Comparison of ENCODE assay signal across 8 cellular contexts in the genomic region with DNA sequence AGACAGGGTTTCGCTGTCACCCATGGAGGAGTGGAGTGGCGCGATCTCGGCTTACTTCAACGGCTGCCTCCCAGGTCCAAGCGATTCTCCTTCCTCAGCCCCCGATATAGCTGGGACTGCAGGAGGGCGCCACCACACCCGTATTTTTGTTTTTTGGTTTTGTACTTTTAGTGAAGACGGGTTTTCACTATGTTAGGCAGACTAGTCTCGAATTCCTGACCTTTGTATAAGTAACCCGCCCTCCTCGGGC.
DNase-seq lines count a peak whose midpoint lies in the region; ATAC-seq and TF ChIP-seq lines count a peak whose summit lies in the region.

No MANE protein-coding gene starts in this region.

- CTCF ChIA-PET in MCF 10A (lab: Yijun Ruan, JAX) = interaction anchor here (0.8 to 3.5 kb wide), 7 partner anchors 12 to 47 kb away, joined by 3 to 15 read pairs (median 5); a partner anchor contains a TSS

- H3K4me1 ChIP-seq in Loucy (ENCODE audit: insufficient read depth, low read length, poor library complexity, severe bottlenecking) = peaks cover 33% of the 10 kb centered on the region
- H3K4me1 ChIP-seq in mesendoderm (ENCODE audit: control insufficient read depth, low read depth, low read length) = peaks cover 2% of the 10 kb centered on the region
- no peaks in the 10 kb centered on the region for H3K4me1 ChIP-seq in aorta (ENCODE audit: control insufficient read depth in 1 of 2, insufficient read depth in 2 of 2, low read length in 2 of 2)

- no peak overlapping the region for H4K8ac ChIP-seq in mesendoderm (ENCODE audit: low read depth, low read length)

- ATAC-seq in GM21390 (IDR thresholded peaks at IDR 0.05; ENCODE audit: unreplicated experiment) = peak; percentile 8
- no peak for ATAC-seq in aorta (ENCODE audit: low FRiP score)

- peak overlapping the region; percentile 33 for H2BK5ac ChIP-seq in mesendoderm (ENCODE audit: low read length)

- intact Hi-C loops in MCF 10A (cut with micrococcal nuclease) (no loop called here), aorta (cut with DNase I) (loop anchor here in 1 of 2 donors (5.0 kb wide), 1 partner anchor 33 kb away; no protein-coding TSS in a partner anchor)

- peak overlapping the region; percentile 61 for H3K4me3 ChIP-seq in GM06990 (replicated peaks; ENCODE audit: low read depth, low read length)
- H3K4me3 ChIP-seq in Loucy (ENCODE audit: low read length, poor library complexity, severe bottlenecking) = peak overlapping the region; percentile 85
- peak overlapping the region; percentile 56 for H3K4me3 ChIP-seq in mesendoderm (ENCODE audit: low read length)
- H3K4me3 ChIP-seq in aorta (ENCODE audit: low read length in 2 of 2) = peak overlapping the region; percentile 24

- POLR2A ChIA-PET in MCF 10A (lab: Yijun Ruan, JAX) = interaction anchor here (0.6 to 2.5 kb wide), 7 partner anchors 13 to 1284 kb away, joined by 3 to 14 read pairs (median 5); a partner anchor contains a TSS

- H3K27ac ChIP-seq in mesendoderm (ENCODE audit: low read depth, low read length) = peak overlapping the region; percentile 79
- H3K27ac ChIP-seq in aorta (ENCODE audit: low read depth in 1 of 2, low read length in 2 of 2) = no peak overlapping the region

- no TSS peak for BruUV-seq in MCF 10A (replicated peaks; lab: Mats Ljungman, UMichigan)

- H3K56ac ChIP-seq in mesendoderm (ENCODE audit: low read length) = peak overlapping the region; percentile 91

- H3K18ac ChIP-seq in mesendoderm (ENCODE audit: low read length) = peak overlapping the region; percentile 81

- no peak overlapping the region for H2BK120ac ChIP-seq in mesendoderm (ENCODE audit: low read depth, low read length)

- H3K79me1 ChIP-seq in mesendoderm (ENCODE audit: low read length) = no peaks in the 10 kb centered on the region

- H3K36me3 ChIP-seq in GM06990 (ENCODE audit: control insufficient read depth, insufficient read depth, low read length) (no peaks in the 10 kb centered on the region), Loucy (ENCODE audit: insufficient read depth, low read length) (no peaks in the 10 kb centered on the region), mesendoderm (ENCODE audit: control insufficient read depth, insufficient read depth, low read length) (no peaks in the 10 kb centered on the region), aorta (ENCODE audit: control insufficient read depth in 1 of 2, insufficient read depth in 2 of 2, low read length in 1 of 2) (no peaks in the 10 kb centered on the region)

- H2BK15ac ChIP-seq in mesendoderm (replicated peaks; ENCODE audit: low read depth) = no peak overlapping the region

- H3K4me1 Mint-ChIP-seq in MCF 10A (ENCODE audit: insufficient read depth, unreplicated experiment) = peaks cover 7% of the 10 kb centered on the region

- peaks cover 12% of the 10 kb centered on the region for H4K20me1 ChIP-seq in Loucy (ENCODE audit: insufficient read depth, low read length, poor library complexity, severe bottlenecking)

- peak overlapping the region; percentile 95 for H3K4me2 ChIP-seq in Loucy (ENCODE audit: low read depth, low read length, poor library complexity, severe bottlenecking)
- peak overlapping the region; percentile 52 for H3K4me2 ChIP-seq in mesendoderm (ENCODE audit: low read length)

- H3K9ac ChIP-seq in Loucy (ENCODE audit: low read depth, low read length, poor library complexity, severe bottlenecking) (peak overlapping the region; percentile 99), mesendoderm (ENCODE audit: low read length) (peak overlapping the region; percentile 95)

- H3F3A ChIP-seq in Loucy (ENCODE audit: low read depth) = peaks cover 7% of the 10 kb centered on the region; the same call in 1 of the 2 replicates

- no peaks in the 10 kb centered on the region for H3K36me3 Mint-ChIP-seq in MCF 10A (ENCODE audit: insufficient read depth, unreplicated experiment)

- H3K4me3 Mint-ChIP-seq in MCF 10A (ENCODE audit: unreplicated experiment) = peak overlapping the region; percentile 94

- H3K27me3 Mint-ChIP-seq in MCF 10A (ENCODE audit: insufficient read depth, unreplicated experiment) = no peaks in the 10 kb centered on the region

- no CpG with 5 or more reads among the region's 13 CpGs for WGBS in mesendoderm (ENCODE audit: extremely low coverage, insufficient coverage, low lambda C conversion rate)
- WGBS in aorta, 2 donors = 1% methylated on average over 13 of the region's 13 CpGs

- H3K9me2 ChIP-seq in Loucy (replicated peaks; ENCODE audit: low read depth, low read length) = no peaks in the 10 kb centered on the region

- H3K27me3 ChIP-seq in GM06990 (replicated peaks; ENCODE audit: control insufficient read depth, insufficient read depth, low read length) (no peaks in the 10 kb centered on the region), Loucy (ENCODE audit: insufficient read depth, low read length, poor library complexity, severe bottlenecking) (no peaks in the 10 kb centered on the region), mesendoderm (ENCODE audit: insufficient read depth, low read length, poor library complexity) (no peaks in the 10 kb centered on the region), aorta (ENCODE audit: control insufficient read depth in 1 of 2, insufficient read depth in 2 of 2, low read length in 1 of 2) (no peaks in the 10 kb centered on the region)

- H3K9me3 ChIP-seq in Loucy (ENCODE audit: insufficient read depth, low read depth, low read length) = no peaks in the 10 kb centered on the region
- H3K9me3 ChIP-seq in aorta (ENCODE audit: control insufficient read depth, low read length) = no peaks in the 10 kb centered on the region

- peak overlapping the region; percentile 79 for H3K4ac ChIP-seq in mesendoderm (ENCODE audit: low read depth, low read length)

- no peak for TF ChIP-seq CTCF in GM06990 (IDR thresholded peaks at IDR 0.05; ENCODE audit: insufficient read depth, low read length, poor library complexity, severe bottlenecking)
- TF ChIP-seq CTCF in Loucy (conservative IDR thresholded peaks at IDR 0.05; ENCODE audit: low read length) = no peak
- no peak for TF ChIP-seq CTCF in MCF 10A (IDR thresholded peaks at IDR 0.05; ENCODE audit: unreplicated experiment)
- TF ChIP-seq CTCF in GM20000 (IDR thresholded peaks at IDR 0.05; ENCODE audit: extremely low read depth, missing control alignments) = no peak

- no peak overlapping the region for H4K5ac ChIP-seq in mesendoderm (ENCODE audit: low read length)

- peaks cover 23% of the 10 kb centered on the region for H3K79me2 ChIP-seq in Loucy (ENCODE audit: insufficient read depth, low read length)
- H3K79me2 ChIP-seq in mesendoderm (ENCODE audit: control insufficient read depth, insufficient read depth, low read length) = peaks cover 11% of the 10 kb centered on the region

- no peak overlapping the region for H2AK5ac ChIP-seq in mesendoderm (ENCODE audit: low read length)

- no peaks in the 10 kb centered on the region for H3K9me3 Mint-ChIP-seq in MCF 10A (ENCODE audit: unreplicated experiment)

- DNase-seq in GM06990 (ENCODE audit: extremely low read depth, insufficient read length) = no peak
- DNase-seq in MCF 10A (ENCODE audit: unreplicated experiment) = no peak
- DNase-seq in mesendoderm = no peak
- DNase-seq in aorta = no peak
- no peak for DNase-seq in GM20000 (ENCODE audit: low spot score)
- DNase-seq in stimulated activated CD4-positive, alpha-beta T cell treated with anti-CD3 and anti-CD28 coated beads, Interleukin-15, amount 100 ng/mL, for 24 hours = no peak

- H3K23ac ChIP-seq in mesendoderm (ENCODE audit: low read length) = no peak overlapping the region

- H2AFZ ChIP-seq in Loucy (ENCODE audit: low read length) = no peak overlapping the region; the same call in 1 of the 2 replicates

- H3K27ac Mint-ChIP-seq in MCF 10A (ENCODE audit: low read depth, unreplicated experiment) = peak overlapping the region; percentile 63

Comparison
In these comparisons a context has a peak if more than half of its experiments do, and no peak if none do; other contexts are left out.
1. H3K4me3 ChIP-seq: peak in every context shown above with its lines; median percentile 85 in Loucy; 61 in GM06990; 56 in mesendoderm; 24 in aorta.